ENCODE assay signal across 4 cellular contexts in genomic region chr14:36781897-36782296, GRCh38.
"Had no signal": no experiment of that assay in that cellular context is flagged by ENCODE, and none has a peak within 500 bp of the region (broad histone marks: within the 10 kb centered on the region; RNA-seq: fewer than 3 reads in every experiment).

No MANE protein-coding gene starts in this region.

- H3K4me3 ChIP-seq: GM23248, GM23338, HAP-1 had no signal

- ATAC-seq: GM23338, HCT116 had no signal

- H3K36me3 ChIP-seq: HAP-1 had no signal

- H3K27ac ChIP-seq: GM23248 had no signal

- H3K4me1 ChIP-seq: HAP-1 had no signal

- H3K9me3 ChIP-seq: HAP-1 had no signal
